In the genomic region with DNA sequence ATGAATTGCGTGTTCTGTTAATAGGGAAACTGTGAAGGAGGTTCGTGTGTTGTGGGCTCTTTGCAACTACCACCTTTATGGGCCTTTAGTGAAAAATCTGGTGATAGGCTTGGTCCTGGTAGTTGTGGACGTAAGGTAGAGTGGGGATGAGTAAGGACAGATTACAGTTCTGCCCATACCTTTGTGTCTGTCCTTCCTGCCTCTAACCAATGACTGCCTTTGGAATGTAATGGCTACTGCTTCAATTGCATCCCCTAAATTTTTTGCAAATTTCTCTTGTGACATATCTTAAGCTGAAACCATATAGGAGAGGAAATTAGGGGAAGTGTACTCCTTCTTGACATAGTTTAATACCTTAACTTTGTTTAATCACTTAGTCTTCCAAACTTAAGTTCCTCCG, we compare ENCODE assay signal across 1 cellular context.
TF ChIP-seq lines count a peak whose summit lies in the region.

No MANE protein-coding gene starts in this region.

TF ChIP-seq in GM23338, 12 proteins besides CTCF, POLR2A, EP300 and RAD21 (continued from another document):
- TF ChIP-seq, protein P1, sequence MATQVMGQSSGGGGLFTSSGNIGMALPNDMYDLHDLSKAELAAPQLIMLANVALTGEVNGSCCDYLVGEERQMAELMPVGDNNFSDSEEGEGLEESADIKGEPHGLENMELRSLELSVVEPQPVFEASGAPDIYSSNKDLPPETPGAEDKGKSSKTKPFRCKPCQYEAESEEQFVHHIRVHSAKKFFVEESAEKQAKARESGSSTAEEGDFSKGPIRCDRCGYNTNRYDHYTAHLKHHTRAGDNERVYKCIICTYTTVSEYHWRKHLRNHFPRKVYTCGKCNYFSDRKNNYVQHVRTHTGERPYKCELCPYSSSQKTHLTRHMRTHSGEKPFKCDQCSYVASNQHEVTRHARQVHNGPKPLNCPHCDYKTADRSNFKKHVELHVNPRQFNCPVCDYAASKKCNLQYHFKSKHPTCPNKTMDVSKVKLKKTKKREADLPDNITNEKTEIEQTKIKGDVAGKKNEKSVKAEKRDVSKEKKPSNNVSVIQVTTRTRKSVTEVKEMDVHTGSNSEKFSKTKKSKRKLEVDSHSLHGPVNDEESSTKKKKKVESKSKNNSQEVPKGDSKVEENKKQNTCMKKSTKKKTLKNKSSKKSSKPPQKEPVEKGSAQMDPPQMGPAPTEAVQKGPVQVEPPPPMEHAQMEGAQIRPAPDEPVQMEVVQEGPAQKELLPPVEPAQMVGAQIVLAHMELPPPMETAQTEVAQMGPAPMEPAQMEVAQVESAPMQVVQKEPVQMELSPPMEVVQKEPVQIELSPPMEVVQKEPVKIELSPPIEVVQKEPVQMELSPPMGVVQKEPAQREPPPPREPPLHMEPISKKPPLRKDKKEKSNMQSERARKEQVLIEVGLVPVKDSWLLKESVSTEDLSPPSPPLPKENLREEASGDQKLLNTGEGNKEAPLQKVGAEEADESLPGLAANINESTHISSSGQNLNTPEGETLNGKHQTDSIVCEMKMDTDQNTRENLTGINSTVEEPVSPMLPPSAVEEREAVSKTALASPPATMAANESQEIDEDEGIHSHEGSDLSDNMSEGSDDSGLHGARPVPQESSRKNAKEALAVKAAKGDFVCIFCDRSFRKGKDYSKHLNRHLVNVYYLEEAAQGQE (IDR thresholded peaks at IDR 0.05; ENCODE audit: unreplicated experiment), result no peak
- TF ChIP-seq ZNF114 (CRISPR knock-in tag; IDR thresholded peaks at IDR 0.05), result no peak
- TF ChIP-seq, protein P2, sequence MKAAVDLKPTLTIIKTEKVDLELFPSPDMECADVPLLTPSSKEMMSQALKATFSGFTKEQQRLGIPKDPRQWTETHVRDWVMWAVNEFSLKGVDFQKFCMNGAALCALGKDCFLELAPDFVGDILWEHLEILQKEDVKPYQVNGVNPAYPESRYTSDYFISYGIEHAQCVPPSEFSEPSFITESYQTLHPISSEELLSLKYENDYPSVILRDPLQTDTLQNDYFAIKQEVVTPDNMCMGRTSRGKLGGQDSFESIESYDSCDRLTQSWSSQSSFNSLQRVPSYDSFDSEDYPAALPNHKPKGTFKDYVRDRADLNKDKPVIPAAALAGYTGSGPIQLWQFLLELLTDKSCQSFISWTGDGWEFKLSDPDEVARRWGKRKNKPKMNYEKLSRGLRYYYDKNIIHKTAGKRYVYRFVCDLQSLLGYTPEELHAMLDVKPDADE (IDR thresholded peaks at IDR 0.05), result no peak
- no peak for TF ChIP-seq CREB1 (CRISPR knock-in tag; IDR thresholded peaks at IDR 0.05; ENCODE audit: low read depth)
- no peak for TF ChIP-seq NANOG (IDR thresholded peaks at IDR 0.05; ENCODE audit: borderline replicate concordance)
- TF ChIP-seq EZH2 (IDR thresholded peaks at IDR 0.05; ENCODE audit: low read depth, unreplicated experiment), result no peak
- TF ChIP-seq, protein P3, sequence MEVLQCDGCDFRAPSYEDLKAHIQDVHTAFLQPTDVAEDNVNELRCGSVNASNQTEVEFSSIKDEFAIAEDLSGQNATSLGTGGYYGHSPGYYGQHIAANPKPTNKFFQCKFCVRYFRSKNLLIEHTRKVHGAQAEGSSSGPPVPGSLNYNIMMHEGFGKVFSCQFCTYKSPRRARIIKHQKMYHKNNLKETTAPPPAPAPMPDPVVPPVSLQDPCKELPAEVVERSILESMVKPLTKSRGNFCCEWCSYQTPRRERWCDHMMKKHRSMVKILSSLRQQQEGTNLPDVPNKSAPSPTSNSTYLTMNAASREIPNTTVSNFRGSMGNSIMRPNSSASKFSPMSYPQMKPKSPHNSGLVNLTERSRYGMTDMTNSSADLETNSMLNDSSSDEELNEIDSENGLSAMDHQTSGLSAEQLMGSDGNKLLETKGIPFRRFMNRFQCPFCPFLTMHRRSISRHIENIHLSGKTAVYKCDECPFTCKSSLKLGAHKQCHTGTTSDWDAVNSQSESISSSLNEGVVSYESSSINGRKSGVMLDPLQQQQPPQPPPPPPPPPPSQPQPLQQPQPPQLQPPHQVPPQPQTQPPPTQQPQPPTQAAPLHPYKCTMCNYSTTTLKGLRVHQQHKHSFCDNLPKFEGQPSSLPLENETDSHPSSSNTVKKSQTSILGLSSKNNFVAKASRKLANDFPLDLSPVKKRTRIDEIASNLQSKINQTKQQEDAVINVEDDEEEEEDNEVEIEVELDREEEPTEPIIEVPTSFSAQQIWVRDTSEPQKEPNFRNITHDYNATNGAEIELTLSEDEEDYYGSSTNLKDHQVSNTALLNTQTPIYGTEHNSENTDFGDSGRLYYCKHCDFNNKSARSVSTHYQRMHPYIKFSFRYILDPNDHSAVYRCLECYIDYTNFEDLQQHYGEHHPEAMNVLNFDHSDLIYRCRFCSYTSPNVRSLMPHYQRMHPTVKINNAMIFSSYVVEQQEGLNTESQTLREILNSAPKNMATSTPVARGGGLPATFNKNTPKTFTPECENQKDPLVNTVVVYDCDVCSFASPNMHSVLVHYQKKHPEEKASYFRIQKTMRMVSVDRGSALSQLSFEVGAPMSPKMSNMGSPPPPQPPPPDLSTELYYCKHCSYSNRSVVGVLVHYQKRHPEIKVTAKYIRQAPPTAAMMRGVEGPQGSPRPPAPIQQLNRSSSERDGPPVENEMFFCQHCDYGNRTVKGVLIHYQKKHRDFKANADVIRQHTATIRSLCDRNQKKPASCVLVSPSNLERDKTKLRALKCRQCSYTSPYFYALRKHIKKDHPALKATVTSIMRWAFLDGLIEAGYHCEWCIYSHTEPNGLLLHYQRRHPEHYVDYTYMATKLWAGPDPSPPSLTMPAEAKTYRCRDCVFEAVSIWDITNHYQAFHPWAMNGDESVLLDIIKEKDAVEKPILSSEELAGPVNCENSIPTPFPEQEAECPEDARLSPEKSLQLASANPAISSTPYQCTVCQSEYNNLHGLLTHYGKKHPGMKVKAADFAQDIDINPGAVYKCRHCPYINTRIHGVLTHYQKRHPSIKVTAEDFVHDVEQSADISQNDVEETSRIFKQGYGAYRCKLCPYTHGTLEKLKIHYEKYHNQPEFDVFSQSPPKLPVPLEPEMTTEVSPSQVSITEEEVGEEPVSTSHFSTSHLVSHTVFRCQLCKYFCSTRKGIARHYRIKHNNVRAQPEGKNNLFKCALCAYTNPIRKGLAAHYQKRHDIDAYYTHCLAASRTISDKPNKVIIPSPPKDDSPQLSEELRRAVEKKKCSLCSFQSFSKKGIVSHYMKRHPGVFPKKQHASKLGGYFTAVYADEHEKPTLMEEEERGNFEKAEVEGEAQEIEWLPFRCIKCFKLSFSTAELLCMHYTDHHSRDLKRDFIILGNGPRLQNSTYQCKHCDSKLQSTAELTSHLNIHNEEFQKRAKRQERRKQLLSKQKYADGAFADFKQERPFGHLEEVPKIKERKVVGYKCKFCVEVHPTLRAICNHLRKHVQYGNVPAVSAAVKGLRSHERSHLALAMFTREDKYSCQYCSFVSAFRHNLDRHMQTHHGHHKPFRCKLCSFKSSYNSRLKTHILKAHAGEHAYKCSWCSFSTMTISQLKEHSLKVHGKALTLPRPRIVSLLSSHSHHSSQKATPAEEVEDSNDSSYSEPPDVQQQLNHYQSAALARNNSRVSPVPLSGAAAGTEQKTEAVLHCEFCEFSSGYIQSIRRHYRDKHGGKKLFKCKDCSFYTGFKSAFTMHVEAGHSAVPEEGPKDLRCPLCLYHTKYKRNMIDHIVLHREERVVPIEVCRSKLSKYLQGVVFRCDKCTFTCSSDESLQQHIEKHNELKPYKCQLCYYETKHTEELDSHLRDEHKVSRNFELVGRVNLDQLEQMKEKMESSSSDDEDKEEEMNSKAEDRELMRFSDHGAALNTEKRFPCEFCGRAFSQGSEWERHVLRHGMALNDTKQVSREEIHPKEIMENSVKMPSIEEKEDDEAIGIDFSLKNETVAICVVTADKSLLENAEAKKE (CRISPR knock-in tag; IDR thresholded peaks at IDR 0.05), result no peak
- TF ChIP-seq POLR2AphosphoS5 (IDR thresholded peaks at IDR 0.05; ENCODE audit: low read depth), result no peak
- no peak for TF ChIP-seq STAT1 (IDR thresholded peaks at IDR 0.05; ENCODE audit: unreplicated experiment)
